ENCODE assay signal across 29 cellular contexts in the genomic region with DNA sequence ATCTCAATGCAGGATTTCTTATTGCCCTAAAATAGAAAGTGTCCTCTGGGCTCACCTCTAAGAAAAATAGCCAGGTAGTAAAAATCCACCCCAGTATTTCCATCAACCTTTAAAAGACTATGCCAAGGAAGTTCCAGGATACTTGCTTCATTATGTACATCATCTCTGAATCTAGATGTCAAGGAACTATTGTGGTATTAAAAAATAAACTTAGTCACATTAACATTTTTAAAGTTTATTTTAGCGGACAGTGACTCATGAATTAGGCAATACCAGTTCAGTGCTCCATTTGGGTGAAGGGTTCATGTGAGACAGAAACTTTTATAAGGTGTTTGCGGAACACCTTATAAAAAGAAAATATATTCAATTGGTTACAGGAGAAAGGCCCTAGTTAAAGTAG.
DNase-seq lines count a peak whose midpoint lies in the region; ATAC-seq and TF ChIP-seq lines count a peak whose summit lies in the region.
"Had no signal": no experiment of that assay in that cellular context is flagged by ENCODE, and none has a peak within 500 bp of the region (broad histone marks: within the 10 kb centered on the region; RNA-seq: fewer than 3 reads in every experiment).

No MANE protein-coding gene starts in this region.

- peaks cover 0 to 19% of the 10 kb centered on the region in 2 donors for H3K9me3 ChIP-seq in right atrium auricular region
- H3K9me3 ChIP-seq: colonic mucosa had no signal

- in situ Hi-C loops in astrocyte of the cerebellum (cut with HindIII; ENCODE audit: low sequenced_read_pairs) = no loop called here

- H3K4me3 ChIP-seq in astrocyte of the cerebellum (ENCODE audit: low read depth, low read length) = no peak overlapping the region
- no peak overlapping the region for H3K4me3 ChIP-seq in fibroblast of pulmonary artery (replicated peaks; ENCODE audit: low read depth, low read length)
- H3K4me3 ChIP-seq in right atrium auricular region = no peak overlapping the region
- H3K4me3 ChIP-seq: colonic mucosa, sigmoid colon, tibial artery had no signal

- H3K4me1 ChIP-seq in right atrium auricular region = no peaks in the 10 kb centered on the region
- H3K4me1 ChIP-seq: colonic mucosa, sigmoid colon had no signal

- TF ChIP-seq CTCF in astrocyte of the cerebellum (IDR thresholded peaks at IDR 0.05; ENCODE audit: low read depth, low read length, missing control alignments) (no peak), fibroblast of pulmonary artery (IDR thresholded peaks at IDR 0.05; ENCODE audit: low read length, missing control alignments) (no peak), right atrium auricular region (IDR thresholded peaks at IDR 0.05) (no peak)

- H3K27me3 ChIP-seq in right atrium auricular region = no peaks in the 10 kb centered on the region
- H3K27me3 ChIP-seq: colonic mucosa, sigmoid colon, tibial artery had no signal

- no peak for ATAC-seq in HG03460 (IDR thresholded peaks at IDR 0.05; ENCODE audit: unreplicated experiment)
- ATAC-seq: activated T-helper 17 cell treated with anti-CD3 and anti-CD28 coated beads, Interleukin-2, amount 50 U/mL, for 72 hours; Right ventricle myocardium inferior; stimulated activated naive CD8-positive, alpha-beta T cell treated with anti-CD3 and anti-CD28 coated beads, Interleukin-15, amount 100 ng/mL, for 72 hours had no signal

- H3K27ac ChIP-seq in right atrium auricular region = no peak overlapping the region
- H3K27ac ChIP-seq: 22Rv1, colonic mucosa, sigmoid colon, tibial artery had no signal

- no peaks in the 10 kb centered on the region for H3K36me3 ChIP-seq in right atrium auricular region
- H3K36me3 ChIP-seq: colonic mucosa, sigmoid colon, tibial artery had no signal

- DNase-seq in SIG-M5 treated with dmso at 0.1 percent for 504 hours (lab: John Stamatoyannopoulos, UW; ENCODE audit: unreplicated experiment) = peak; percentile 30
- DNase-seq in SIG-M5 (lab: John Stamatoyannopoulos, UW) = no peak
- DNase-seq in astrocyte of the cerebellum (ENCODE audit: low read depth) = peak; percentile 35
- DNase-seq in fibroblast of pulmonary artery (ENCODE audit: low read depth) = peak; percentile 6
- DNase-seq in right atrium auricular region (ENCODE audit: low spot score) = no peak
- DNase-seq in activated effector memory CD4-positive, alpha-beta T cell treated with Interleukin-2 at 50 U/mL for 16 hours = no peak
- no peak for DNase-seq in activated CD8-positive, alpha-beta memory T cell treated with anti-CD3 and anti-CD28 coated beads, Interleukin-2, amount 50 U/mL, for 4 hours
- DNase-seq: activated CD4-positive, alpha-beta T cell treated with anti-CD3 and anti-CD28 coated beads, Interleukin-2, amount 50 U/mL, for 4 hours; activated CD4-positive, CD25-positive, alpha-beta regulatory T cell; activated naive CD8-positive, alpha-beta T cell treated with anti-CD3 and anti-CD28 coated beads for 36 hours; AML-193; CD4-positive, alpha-beta memory T cell; colonic mucosa; DMS153; effector memory CD4-positive, alpha-beta T cell; glutamatergic neuron; GOT3; NCI-H1417; NCI-H2107; NCI-H446; NCI-H82; posterior cingulate gyrus; sigmoid colon; stimulated activated naive CD8-positive, alpha-beta T cell treated with anti-CD3 and anti-CD28 coated beads, Interleukin-15, amount 100 ng/mL, for 72 hours; tibial artery had no signal

Comparison
In these comparisons a context has a peak if more than half of its experiments do, and no peak if none do; other contexts are left out.
1. DNase-seq: peak in SIG-M5 treated with dmso at 0.1 percent for 504 hours (single experiment), astrocyte of the cerebellum (single experiment) and fibroblast of pulmonary artery (single experiment); none in SIG-M5 (single experiment), right atrium auricular region (single experiment), activated effector memory CD4-positive, alpha-beta T cell treated with Interleukin-2 at 50 U/mL for 16 hours (single experiment) and activated CD8-positive, alpha-beta memory T cell treated with anti-CD3 and anti-CD28 coated beads, Interleukin-2, amount 50 U/mL, for 4 hours (single experiment).